Comparison of ENCODE assay signal across 13 cellular contexts in genomic region chr15:75045332-75046015, GRCh38. TPM values are rescaled to one million over a fixed set of nuclear protein-coding genes. Genes with fewer than 3 reads are reported as not detected.
DNase-seq lines count a peak whose midpoint lies in the region; FAIRE-seq and TF ChIP-seq lines count a peak whose summit lies in the region.
"Had no signal": no experiment of that assay in that cellular context is flagged by ENCODE, and none has a peak within 500 bp of the region (broad histone marks: within the 10 kb centered on the region; RNA-seq: fewer than 3 reads in every experiment).

No MANE protein-coding gene starts in this region.

- peak; percentile 72 for DNase-seq in activated CD4-positive, alpha-beta T cell treated with anti-CD3 and anti-CD28 coated beads, Interleukin-2, amount 10 ng/mL, durations not matched to agents 24 days and 14 days
- no peak for DNase-seq in activated CD4-positive, alpha-beta T cell treated with anti-CD3 and anti-CD28 coated beads, Interleukin-2, amount 50 U/mL, for 48 hours
- DNase-seq in ascending aorta (ENCODE audit: low spot score in 2 of 2) (no peak), SKM-1 treated with dmso at 0.1 percent for 144 hours (lab: John Stamatoyannopoulos, UW; ENCODE audit: unreplicated experiment) (no peak), NCI-H187 (lab: John Stamatoyannopoulos, UW) (no peak), D721Med (ENCODE audit: insufficient read length, low spot score) (no peak)
- DNase-seq: activated CD8-positive, alpha-beta memory T cell treated with anti-CD3 and anti-CD28 coated beads, Interleukin-2, amount 50 U/mL, for 48 hours; cerebellar nuclear complex; glutamatergic neuron; NCI-H2171 treated with DMSO at 0.1 percent for 48 hours; retina had no signal

- peaks cover 25 to 50% of the 10 kb centered on the region in 2 donors for H3K4me1 ChIP-seq in ascending aorta
- peaks cover 65 to 78% (median 73%) of the 10 kb centered on the region in 3 donors for H3K4me1 ChIP-seq in skeletal muscle tissue (ENCODE audit: control insufficient read depth in 3 of 3, insufficient read depth in 3 of 3, low read length in 3 of 3)

- H3K27me3 Mint-ChIP-seq in activated CD4-positive, alpha-beta T cell treated with anti-CD3 and anti-CD28 coated beads, Interleukin-2, amount 10 ng/mL, durations not matched to agents 24 days and 14 days, result no peaks in the 10 kb centered on the region

- in situ Hi-C loops in GM18951 (cut with MboI; ENCODE audit: low sequenced_read_pairs, unreplicated experiment), result no loop called here

- intact Hi-C loops in activated CD4-positive, alpha-beta T cell treated with anti-CD3 and anti-CD28 coated beads, Interleukin-2, amount 10 ng/mL, durations not matched to agents 24 days and 14 days (cut with micrococcal nuclease), result loop anchor here (1.0 kb wide), 1 partner anchor 22 kb away; no protein-coding TSS in a partner anchor
- intact Hi-C loops in ascending aorta (cut with DNase I), result no loop called here

- H3K9me3 ChIP-seq in ascending aorta, result no peaks in the 10 kb centered on the region
- H3K9me3 ChIP-seq in skeletal muscle tissue (ENCODE audit: control insufficient read depth in 3 of 3, low read length in 3 of 3), result no peaks in the 10 kb centered on the region

- H3K9ac ChIP-seq in skeletal muscle tissue (ENCODE audit: low read depth in 1 of 3, low read length in 3 of 3), result no peak overlapping the region

- H3K27ac ChIP-seq in ascending aorta (peak overlapping the region; percentile 56 to 92), skeletal muscle tissue (ENCODE audit: low read depth, low read length) (peak overlapping the region; percentile 65)

- H3K27ac Mint-ChIP-seq in activated CD4-positive, alpha-beta T cell treated with anti-CD3 and anti-CD28 coated beads, Interleukin-2, amount 10 ng/mL, durations not matched to agents 24 days and 14 days, result peak overlapping the region; percentile 66

- TF ChIP-seq POLR2A in GM18951 (IDR thresholded peaks at IDR 0.05; ENCODE audit: extremely low read depth, insufficient read depth, insufficient read length), result peak; percentile 23

- TF ChIP-seq CTCF in ascending aorta (IDR thresholded peaks at IDR 0.05) (no peak), D721Med (IDR thresholded peaks at IDR 0.05; ENCODE audit: insufficient read depth, missing control alignments) (no peak)

- no peak overlapping the region for H3K4me3 ChIP-seq in ascending aorta
- no peak overlapping the region for H3K4me3 ChIP-seq in skeletal muscle tissue (ENCODE audit: low read length in 3 of 3)

- H3K36me3 ChIP-seq in ascending aorta (no peaks in the 10 kb centered on the region), skeletal muscle tissue (ENCODE audit: control insufficient read depth in 3 of 3, insufficient read depth in 3 of 3, low read length in 3 of 3) (peaks cover 2 to 13% (median 6%) of the 10 kb centered on the region in 3 donors)

- H3K9me3 Mint-ChIP-seq in activated CD4-positive, alpha-beta T cell treated with anti-CD3 and anti-CD28 coated beads, Interleukin-2, amount 10 ng/mL, durations not matched to agents 24 days and 14 days, result no peaks in the 10 kb centered on the region

- peaks cover 23% of the 10 kb centered on the region for H3K36me3 Mint-ChIP-seq in activated CD4-positive, alpha-beta T cell treated with anti-CD3 and anti-CD28 coated beads, Interleukin-2, amount 10 ng/mL, durations not matched to agents 24 days and 14 days (ENCODE audit: low read depth)

- no peak for FAIRE-seq in D721Med (lab: Jason Lieb, UNC)

- H3K4me1 Mint-ChIP-seq in activated CD4-positive, alpha-beta T cell treated with anti-CD3 and anti-CD28 coated beads, Interleukin-2, amount 10 ng/mL, durations not matched to agents 24 days and 14 days, result peaks cover 53% of the 10 kb centered on the region

- H3K27me3 ChIP-seq in ascending aorta (no peaks in the 10 kb centered on the region), skeletal muscle tissue (ENCODE audit: control insufficient read depth in 3 of 3, insufficient read depth in 3 of 3, low read length in 3 of 3) (no peaks in the 10 kb centered on the region)

- peak overlapping the region; percentile 52 for H3K4me3 Mint-ChIP-seq in activated CD4-positive, alpha-beta T cell treated with anti-CD3 and anti-CD28 coated beads, Interleukin-2, amount 10 ng/mL, durations not matched to agents 24 days and 14 days

RNA-seq across cellular contexts. Expression of gene PPCDC, which starts 22.1 kb away (rescaled TPM):
- 21.4 and 24.5 TPM in 2 replicates for total RNA-seq in activated CD4-positive, alpha-beta T cell treated with anti-CD3 and anti-CD28 coated beads, Interleukin-2, amount 10 ng/mL, durations not matched to agents 24 days and 14 days
- total RNA-seq in ascending aorta, result 8.9 TPM
- total RNA-seq in skeletal muscle tissue, result 4.7 TPM

RNA-seq across cellular contexts. Expression of gene SCAMP5, which starts 50.1 kb away (rescaled TPM):
- total RNA-seq in activated CD4-positive, alpha-beta T cell treated with anti-CD3 and anti-CD28 coated beads, Interleukin-2, amount 10 ng/mL, durations not matched to agents 24 days and 14 days, result 0.92 and 1.3 TPM in 2 replicates
- total RNA-seq in ascending aorta (0.43 TPM), skeletal muscle tissue (1.6 TPM)
